Comparison of ENCODE assay signal across 20 cellular contexts in genomic region chr4:18100657-18101056, GRCh38.
DNase-seq lines count a peak whose midpoint lies in the region; ATAC-seq and TF ChIP-seq lines count a peak whose summit lies in the region.
"Had no signal": no experiment of that assay in that cellular context is flagged by ENCODE, and none has a peak within 500 bp of the region (broad histone marks: within the 10 kb centered on the region; RNA-seq: fewer than 3 reads in every experiment).

No MANE protein-coding gene starts in this region.

- H3K4me1 ChIP-seq in mucosa of descending colon (ENCODE audit: low read depth) (peaks cover 9% of the 10 kb centered on the region), breast epithelium (no peaks in the 10 kb centered on the region)
- H3K4me1 ChIP-seq: SJSA1 had no signal

- H3K9me3 ChIP-seq in mucosa of descending colon: no peaks in the 10 kb centered on the region
- H3K9me3 ChIP-seq in breast epithelium: no peaks in the 10 kb centered on the region
- H3K9me3 ChIP-seq: MG63, SJSA1 had no signal

- ATAC-seq in GM18502 (IDR thresholded peaks at IDR 0.05; ENCODE audit: poor library complexity, unreplicated experiment): peak; percentile 43
- ATAC-seq in GM19351 (IDR thresholded peaks at IDR 0.05; ENCODE audit: unreplicated experiment): peak; percentile 25
- ATAC-seq in HG03175 (IDR thresholded peaks at IDR 0.05; ENCODE audit: unreplicated experiment): peak; percentile 38
- no peak for ATAC-seq in HG03378 (IDR thresholded peaks at IDR 0.05; ENCODE audit: unreplicated experiment)
- no peak for ATAC-seq in GM19397 (IDR thresholded peaks at IDR 0.05; ENCODE audit: unreplicated experiment)
- no peak for ATAC-seq in mucosa of descending colon
- ATAC-seq: HCT116, Panc1 had no signal

- intact Hi-C loops in mucosa of descending colon (cut with DNase I, micrococcal nuclease) (no loop called here), breast epithelium (cut with DNase I; ENCODE audit: low total_unique reads) (no loop called here)

- H3K27me3 ChIP-seq in breast epithelium: no peaks in the 10 kb centered on the region
- H3K27me3 ChIP-seq: MG63, SJSA1 had no signal

- H3K36me3 ChIP-seq in mucosa of descending colon (ENCODE audit: low read depth) (no peaks in the 10 kb centered on the region), breast epithelium (no peaks in the 10 kb centered on the region)
- H3K36me3 ChIP-seq: MG63, SJSA1 had no signal

- H3K4me3 ChIP-seq in mucosa of descending colon (no peak overlapping the region), breast epithelium (no peak overlapping the region)
- H3K4me3 ChIP-seq: MG63, SJSA1 had no signal

- no peak overlapping the region for H3K27ac ChIP-seq in breast epithelium
- H3K27ac ChIP-seq: SJSA1 had no signal

- TF ChIP-seq CTCF in mucosa of descending colon (IDR thresholded peaks at IDR 0.05) (no peak), breast epithelium (IDR thresholded peaks at IDR 0.05) (no peak)

- TF ChIP-seq POLR2A in breast epithelium (IDR thresholded peaks at IDR 0.05): no peak

- DNase-seq in RPMI8226 (peak; percentile 50), mucosa of descending colon (no peak), breast epithelium (ENCODE audit: low spot score in 2 of 2) (no peak)
- DNase-seq: CD4-positive, alpha-beta memory T cell; GF-D8; GOT3; Kasumi-1; MG63; NCI-H1092; NCI-H146; NCI-H2081; NCI-H510A treated with DMSO at 0.1 percent for 48 hours had no signal

Comparison
In these comparisons a context has a peak if more than half of its experiments do, and no peak if none do; other contexts are left out.
1. ATAC-seq: peak in GM18502 (single experiment), GM19351 (single experiment) and HG03175 (single experiment); none in HG03378 (single experiment), GM19397 (single experiment) and mucosa of descending colon (single experiment).